2 cellular contexts compared by ENCODE assay signal in genomic region chr17:82594571-82594970, GRCh38.
TF ChIP-seq lines count a peak whose summit lies in the region.

No MANE protein-coding gene starts in this region.

TF ChIP-seq in SK-N-SH treated with all-trans-retinoic acid at 6 μM for 48 hours, 23 proteins besides CTCF, POLR2A, EP300 and RAD21:
- no peak for TF ChIP-seq TSHZ2 (CRISPR knock-in tag; IDR thresholded peaks at IDR 0.05)
- no peak for TF ChIP-seq PATZ1 (CRISPR knock-in tag; IDR thresholded peaks at IDR 0.05; ENCODE audit: borderline replicate concordance)
- no peak for TF ChIP-seq ZNF565 (CRISPR knock-in tag; conservative IDR thresholded peaks at IDR 0.05; ENCODE audit: low read depth)
- TF ChIP-seq TOX (CRISPR knock-in tag; IDR thresholded peaks at IDR 0.05; ENCODE audit: borderline replicate concordance), result no peak

TF ChIP-seq in HCT116, 20 proteins besides CTCF, POLR2A, EP300 and RAD21 (continued from another document):
- TF ChIP-seq ZBTB33 (IDR thresholded peaks at IDR 0.05; ENCODE audit: extremely low read depth, insufficient replicate concordance, low read length) (no peak), JUND (IDR thresholded peaks at IDR 0.05) (no peak), SRF (IDR thresholded peaks at IDR 0.05; ENCODE audit: low read depth) (no peak), ATF3 (IDR thresholded peaks at IDR 0.05) (no peak), ELF1 (IDR thresholded peaks at IDR 0.05; ENCODE audit: borderline replicate concordance, low read depth) (no peak)
